In the genomic region with DNA sequence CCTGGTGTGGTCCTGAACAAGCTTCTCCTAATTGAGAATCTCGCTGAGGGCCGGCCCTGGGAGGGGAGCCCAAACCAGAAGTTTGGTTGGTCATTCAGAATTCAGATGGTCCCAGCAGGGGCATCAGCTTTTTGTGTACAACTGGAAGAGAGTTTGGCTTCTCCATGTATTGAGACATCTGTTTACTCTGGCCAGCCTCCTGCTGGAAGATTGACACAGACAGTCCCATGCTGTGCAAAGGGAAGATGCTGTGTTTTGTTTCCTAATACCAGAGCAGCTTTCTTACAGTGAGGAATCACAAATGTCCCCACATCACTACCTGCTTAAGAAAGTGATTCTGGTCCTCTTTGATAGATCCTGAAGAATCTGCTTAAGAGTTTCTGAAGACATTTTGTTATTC, we compare ENCODE assay signal across 17 cellular contexts.
A peak's percentile ranks its signal among the peaks of the same experiment; 100 is the strongest.
DNase-seq lines count a peak whose midpoint lies in the region; FAIRE-seq and TF ChIP-seq lines count a peak whose summit lies in the region.
"Had no signal": no experiment of that assay in that cellular context is flagged by ENCODE, and none has a peak within 500 bp of the region (broad histone marks: within the 10 kb centered on the region; RNA-seq: fewer than 3 reads in every experiment).

No MANE protein-coding gene starts in this region.

- no peaks in the 10 kb centered on the region for H3K9me3 ChIP-seq in MG63
- no peaks in the 10 kb centered on the region for H3K9me3 ChIP-seq in SJCRH30 (replicated peaks)
- H3K9me3 ChIP-seq in left ventricle myocardium inferior (replicated peaks): no peaks in the 10 kb centered on the region
- H3K9me3 ChIP-seq: tibial artery had no signal

- DNase-seq in MG63 (peak; percentile 66), SJCRH30 (peak; percentile 24 to 54), left ventricle myocardium inferior (peak; percentile 42), smooth muscle cell of the brain vasculature (ENCODE audit: low read depth, low spot score) (peak; percentile 75), urothelium cell line (ENCODE audit: low spot score) (no peak), NCI-H524 treated with DMSO at 0.1 percent for 48 hours (lab: John Stamatoyannopoulos, UW) (no peak), DMS153 treated with DMSO at 0.1 percent for 48 hours (lab: John Stamatoyannopoulos, UW; ENCODE audit: unreplicated experiment) (no peak)
- no peak for DNase-seq in activated T-cell treated with anti-CD3 and anti-CD28 coated beads, Interleukin-2, amount 50 U/mL, for 48 hours
- DNase-seq: activated CD4-positive, alpha-beta T cell treated with anti-CD3 and anti-CD28 coated beads for 1 hour; activated naive CD4-positive, alpha-beta T cell treated with anti-CD3 and anti-CD28 coated beads, Interleukin-2, amount 10 ng/mL, durations not matched to agents 7 days and 5 days; natural killer cell; NCI-H2107; NK-92 treated with Interleukin-12 subunit alpha and Interleukin-12 subunit beta, amount 100 ng/mL, for 24 hours; stimulated activated CD4-positive, alpha-beta T cell treated with anti-CD3 and anti-CD28 coated beads, Interleukin-2, amount 100 ng/mL, for 48 hours had no signal

- intact Hi-C loops in left ventricle myocardium inferior (cut with micrococcal nuclease): no loop called here

- no peak overlapping the region for H3K4me3 ChIP-seq in MG63
- H3K4me3 ChIP-seq in SJCRH30: no peak overlapping the region
- H3K4me3 ChIP-seq in left ventricle myocardium inferior: no peak overlapping the region
- H3K4me3 ChIP-seq: GM23338, tibial artery had no signal

- H3K27me3 ChIP-seq in MG63: no peaks in the 10 kb centered on the region
- no peaks in the 10 kb centered on the region for H3K27me3 ChIP-seq in SJCRH30
- H3K27me3 ChIP-seq in left ventricle myocardium inferior (ENCODE audit: low read depth): no peaks in the 10 kb centered on the region
- H3K27me3 ChIP-seq: tibial artery had no signal

- no peak for TF ChIP-seq CTCF in left ventricle myocardium inferior (IDR thresholded peaks at IDR 0.05; ENCODE audit: borderline replicate concordance)

- no peak for FAIRE-seq in urothelium cell line (lab: Jason Lieb, UNC)

- H3K4me1 ChIP-seq in SJCRH30 (no peaks in the 10 kb centered on the region), left ventricle myocardium inferior (peaks cover 59% of the 10 kb centered on the region)
- H3K4me1 ChIP-seq: tibial artery had no signal

- no peak overlapping the region for H3K27ac ChIP-seq in SJCRH30
- no peak overlapping the region for H3K27ac ChIP-seq in left ventricle myocardium inferior (replicated peaks)
- H3K27ac ChIP-seq: C4-2B, tibial artery had no signal

- no peaks in the 10 kb centered on the region for H3K36me3 ChIP-seq in MG63
- H3K36me3 ChIP-seq in SJCRH30: no peaks in the 10 kb centered on the region
- no peaks in the 10 kb centered on the region for H3K36me3 ChIP-seq in left ventricle myocardium inferior
- H3K36me3 ChIP-seq: tibial artery had no signal

Comparison
In these comparisons a context has a peak if more than half of its experiments do, and no peak if none do; other contexts are left out.
1. DNase-seq: peak in MG63 (single experiment), SJCRH30 (2 of 2), left ventricle myocardium inferior (single experiment) and smooth muscle cell of the brain vasculature (single experiment); none in urothelium cell line (single experiment), activated T-cell treated with anti-CD3 and anti-CD28 coated beads, Interleukin-2, amount 50 U/mL, for 48 hours (0 of 2), NCI-H524 treated with DMSO at 0.1 percent for 48 hours (single experiment) and DMS153 treated with DMSO at 0.1 percent for 48 hours (single experiment).